ENCODE assay signal across 25 cellular contexts in genomic region chr3:46656778-46657556, GRCh38. TPM values are rescaled to one million over a fixed set of nuclear protein-coding genes. Genes with fewer than 3 reads are reported as not detected.
DNase-seq lines count a peak whose midpoint lies in the region; ATAC-seq and TF ChIP-seq lines count a peak whose summit lies in the region.
"Had no signal": no experiment of that assay in that cellular context is flagged by ENCODE, and none has a peak within 500 bp of the region (broad histone marks: within the 10 kb centered on the region; RNA-seq: fewer than 3 reads in every experiment).

No MANE protein-coding gene starts in this region.

- H3K4me1 ChIP-seq in colonic mucosa: no peaks in the 10 kb centered on the region
- H3K4me1 ChIP-seq: A549, adrenal gland, upper lobe of right lung had no signal

- H3K4me3 Mint-ChIP-seq in activated CD8-positive, alpha-beta memory T cell treated with anti-CD3 and anti-CD28 coated beads, Interleukin-2, amount 10 ng/mL, durations not matched to agents 7 days and 5 days: no peak overlapping the region
- H3K4me3 Mint-ChIP-seq: stimulated activated naive CD8-positive, alpha-beta T cell treated with anti-CD3 and anti-CD28 coated beads, Interleukin-15, amount 100 ng/mL, for 72 hours had no signal

- no peak overlapping the region for H3K9ac ChIP-seq in colonic mucosa (ENCODE audit: low read depth in 2 of 2, low read length in 2 of 2)

- intact Hi-C loops in colonic mucosa (cut with DNase I) (no loop called here), sciatic nerve (cut with DNase I) (no loop called here)

- H3K27me3 Mint-ChIP-seq in activated CD8-positive, alpha-beta memory T cell treated with anti-CD3 and anti-CD28 coated beads, Interleukin-2, amount 10 ng/mL, durations not matched to agents 7 days and 5 days: peaks cover 22% of the 10 kb centered on the region

- CTCF ChIA-PET in activated CD8-positive, alpha-beta memory T cell treated with anti-CD3 and anti-CD28 coated beads, Interleukin-2, amount 10 ng/mL, durations not matched to agents 7 days and 5 days (lab: Charles Lee): interaction anchor here (1.4 kb wide), 1 partner anchor 168 kb away, joined by 3 read pairs; no protein-coding TSS in a partner anchor

- H3K27me3 ChIP-seq in colonic mucosa: no peaks in the 10 kb centered on the region
- H3K27me3 ChIP-seq: adrenal gland, right atrium auricular region, upper lobe of right lung had no signal

- ATAC-seq in activated CD8-positive, alpha-beta memory T cell treated with anti-CD3 and anti-CD28 coated beads, Interleukin-2, amount 10 ng/mL, durations not matched to agents 7 days and 5 days: no peak
- no peak for ATAC-seq in sciatic nerve
- ATAC-seq in HG03354 (IDR thresholded peaks at IDR 0.05; ENCODE audit: poor library complexity, severe bottlenecking, unreplicated experiment): no peak
- ATAC-seq in HG03045 (IDR thresholded peaks at IDR 0.05; ENCODE audit: unreplicated experiment): no peak
- ATAC-seq: A549; left lobe of liver; stimulated activated naive CD8-positive, alpha-beta T cell treated with anti-CD3 and anti-CD28 coated beads, Interleukin-15, amount 100 ng/mL, for 72 hours; upper lobe of right lung had no signal

- no peaks in the 10 kb centered on the region for H3K9me3 ChIP-seq in colonic mucosa
- H3K9me3 ChIP-seq: HAP-1, right atrium auricular region had no signal

- no peaks in the 10 kb centered on the region for H3K36me3 Mint-ChIP-seq in activated CD8-positive, alpha-beta memory T cell treated with anti-CD3 and anti-CD28 coated beads, Interleukin-2, amount 10 ng/mL, durations not matched to agents 7 days and 5 days
- H3K36me3 Mint-ChIP-seq: CD14-positive monocyte had no signal

- no peak for TF ChIP-seq CTCF in colonic mucosa (IDR thresholded peaks at IDR 0.05)

- H3K4me3 ChIP-seq in colonic mucosa: no peak overlapping the region
- H3K4me3 ChIP-seq: A549, adrenal gland, HAP-1, right atrium auricular region, upper lobe of right lung had no signal

- H3K36me3 ChIP-seq in colonic mucosa: no peaks in the 10 kb centered on the region
- H3K36me3 ChIP-seq: adrenal gland, HAP-1, right atrium auricular region, upper lobe of right lung had no signal

- peaks cover 3% of the 10 kb centered on the region for H3K4me1 Mint-ChIP-seq in activated CD8-positive, alpha-beta memory T cell treated with anti-CD3 and anti-CD28 coated beads, Interleukin-2, amount 10 ng/mL, durations not matched to agents 7 days and 5 days
- H3K4me1 Mint-ChIP-seq: CD14-positive monocyte; stimulated activated naive CD8-positive, alpha-beta T cell treated with anti-CD3 and anti-CD28 coated beads, Interleukin-15, amount 100 ng/mL, for 72 hours had no signal

- H3K27ac ChIP-seq in colonic mucosa: no peak overlapping the region
- H3K27ac ChIP-seq: A549, adrenal gland, right atrium auricular region, upper lobe of right lung had no signal

- H3K27ac Mint-ChIP-seq in activated CD8-positive, alpha-beta memory T cell treated with anti-CD3 and anti-CD28 coated beads, Interleukin-2, amount 10 ng/mL, durations not matched to agents 7 days and 5 days: no peak overlapping the region
- H3K27ac Mint-ChIP-seq: stimulated activated naive CD8-positive, alpha-beta T cell treated with anti-CD3 and anti-CD28 coated beads, Interleukin-15, amount 100 ng/mL, for 72 hours had no signal

- DNase-seq in activated CD8-positive, alpha-beta memory T cell treated with anti-CD3 and anti-CD28 coated beads, Interleukin-2, amount 10 ng/mL, durations not matched to agents 7 days and 5 days: peak; percentile 26
- no peak for DNase-seq in activated CD8-positive, alpha-beta memory T cell treated with anti-CD3 and anti-CD28 coated beads, Interleukin-2, amount 50 U/mL, for 4 hours
- DNase-seq in NCI-H345 treated with DMSO at 0.1 percent for 48 hours (lab: John Stamatoyannopoulos, UW; ENCODE audit: unreplicated experiment): peak; percentile 84
- peak; percentile 12 for DNase-seq in colonic mucosa
- DNase-seq in sciatic nerve (ENCODE audit: low spot score): peak; percentile 27
- no peak for DNase-seq in activated T-cell treated with anti-CD3 and anti-CD28 coated beads, Interleukin-2, amount 50 U/mL, for 48 hours
- DNase-seq: activated CD4-positive, CD25-positive, alpha-beta regulatory T cell; activated CD8-positive, alpha-beta memory T cell treated with anti-CD3 and anti-CD28 coated beads for 24 hours; adrenal gland; caudate nucleus; DMS53; effector CD8-positive, alpha-beta T cell; NCI-H187 treated with DMSO at 0.1 percent for 48 hours; nucleus accumbens; SHP77 treated with DMSO at 0.1 percent for 48 hours; stimulated activated naive CD8-positive, alpha-beta T cell treated with anti-CD3 and anti-CD28 coated beads, Interleukin-15, amount 100 ng/mL, for 72 hours; T-helper 2 cell; upper lobe of right lung had no signal

- H3K9me3 Mint-ChIP-seq in activated CD8-positive, alpha-beta memory T cell treated with anti-CD3 and anti-CD28 coated beads, Interleukin-2, amount 10 ng/mL, durations not matched to agents 7 days and 5 days (ENCODE audit: low read depth): peaks cover 4% of the 10 kb centered on the region

RNA-seq across cellular contexts. Expression of gene ALS2CL, which starts 36.5 kb away (rescaled TPM):
- under 1 TPM; 0.09 to 0.58 TPM for total RNA-seq in activated CD8-positive, alpha-beta memory T cell treated with anti-CD3 and anti-CD28 coated beads, Interleukin-2, amount 10 ng/mL, durations not matched to agents 7 days and 5 days
- 10 to 100 TPM; 21.8 to 40.3 TPM for total RNA-seq in colonic mucosa
- 18.5 TPM for total RNA-seq in sciatic nerve

RNA-seq across cellular contexts. Expression of gene TMIE, which starts 44.2 kb away (rescaled TPM):
- total RNA-seq in activated CD8-positive, alpha-beta memory T cell treated with anti-CD3 and anti-CD28 coated beads, Interleukin-2, amount 10 ng/mL, durations not matched to agents 7 days and 5 days: not detected
- total RNA-seq in colonic mucosa (under 1 TPM in 1 of 2 donors, not detected in 1; 0.13 TPM), sciatic nerve (0.76 TPM)
- total RNA-seq: right atrium auricular region had no signal

RNA-seq across cellular contexts. Expression of gene FAM240A, which starts 44.6 kb away (rescaled TPM):
- total RNA-seq in activated CD8-positive, alpha-beta memory T cell treated with anti-CD3 and anti-CD28 coated beads, Interleukin-2, amount 10 ng/mL, durations not matched to agents 7 days and 5 days: not detected
- total RNA-seq in colonic mucosa: not detected
- not detected for total RNA-seq in sciatic nerve
- total RNA-seq: left lobe of liver, right atrium auricular region, upper lobe of right lung had no signal

Comparison
In these comparisons a context has a peak if more than half of its experiments do, and no peak if none do; other contexts are left out.
1. DNase-seq: peak in activated CD8-positive, alpha-beta memory T cell treated with anti-CD3 and anti-CD28 coated beads, Interleukin-2, amount 10 ng/mL, durations not matched to agents 7 days and 5 days (single experiment), NCI-H345 treated with DMSO at 0.1 percent for 48 hours (single experiment), colonic mucosa (single experiment) and sciatic nerve (single experiment); none in activated CD8-positive, alpha-beta memory T cell treated with anti-CD3 and anti-CD28 coated beads, Interleukin-2, amount 50 U/mL, for 4 hours (single experiment) and activated T-cell treated with anti-CD3 and anti-CD28 coated beads, Interleukin-2, amount 50 U/mL, for 48 hours (0 of 2).
2. RNA of gene ALS2CL, which starts 36.5 kb away (total RNA-seq): 21.8 to 40.3 TPM in colonic mucosa and 18.5 TPM in sciatic nerve (single experiment); 0.09 to 0.58 TPM in activated CD8-positive, alpha-beta memory T cell treated with anti-CD3 and anti-CD28 coated beads, Interleukin-2, amount 10 ng/mL, durations not matched to agents 7 days and 5 days; every median in the first group is over 10 times any median in the second.